ENCODE assay signal across 21 cellular contexts in genomic region chr4:71380721-71381120, GRCh38. TPM values are rescaled to one million over a fixed set of nuclear protein-coding genes. Genes with fewer than 3 reads are reported as not detected.
DNase-seq lines count a peak whose midpoint lies in the region; ATAC-seq, FAIRE-seq and TF ChIP-seq lines count a peak whose summit lies in the region.
"Had no signal": no experiment of that assay in that cellular context is flagged by ENCODE, and none has a peak within 500 bp of the region (broad histone marks: within the 10 kb centered on the region; RNA-seq: fewer than 3 reads in every experiment).

No MANE protein-coding gene starts in this region.

- peaks cover 15% of the 10 kb centered on the region for H3K4me1 ChIP-seq in GM23248 (ENCODE audit: insufficient read depth)
- H3K4me1 ChIP-seq: SJCRH30, upper lobe of right lung had no signal

- H3K9ac ChIP-seq in GM23248: no peak overlapping the region

- 0 out of 2 replicates have a peak, but pooled peaks cover 15% of the 10 kb centered on the region for H3F3A ChIP-seq in GM23248 (ENCODE audit: insufficient read depth)

- H4K20me1 ChIP-seq in GM23248 (ENCODE audit: insufficient read depth): no peaks in the 10 kb centered on the region

- FAIRE-seq in bronchial epithelial cell (lab: Jason Lieb, UNC): no peak
- FAIRE-seq: endometrium had no signal

- H3K9me2 ChIP-seq in GM23248 (ENCODE audit: insufficient read depth): no peaks in the 10 kb centered on the region

- no peak overlapping the region for H3K4me2 ChIP-seq in GM23248 (ENCODE audit: unreplicated experiment)

- TF ChIP-seq CTCF in bronchial epithelial cell (IDR thresholded peaks at IDR 0.05; ENCODE audit: insufficient read depth, low read length, severe bottlenecking): no peak

- no peak overlapping the region for H3K27ac ChIP-seq in GM23248
- H3K27ac ChIP-seq: SJCRH30, upper lobe of right lung had no signal

- ATAC-seq in GM19395 (IDR thresholded peaks at IDR 0.05; ENCODE audit: unreplicated experiment) (no peak), HG02973 (IDR thresholded peaks at IDR 0.05; ENCODE audit: unreplicated experiment) (no peak)
- ATAC-seq: activated CD4-positive, CD25-positive, alpha-beta regulatory T cell treated with anti-CD3 and anti-CD28 coated beads, Interleukin-2, amount 50 U/mL, for 24 hours; stimulated activated naive CD8-positive, alpha-beta T cell treated with anti-CD3 and anti-CD28 coated beads, Interleukin-15, Interleukin-2, amounts not matched to agents 100 U/mL and 50 U/mL, for 24 hours; upper lobe of right lung had no signal

- H3K79me2 ChIP-seq in GM23248 (ENCODE audit: insufficient read depth): no peaks in the 10 kb centered on the region

- H3K27me3 ChIP-seq in GM23248 (replicated peaks; ENCODE audit: insufficient read depth): no peaks in the 10 kb centered on the region
- H3K27me3 ChIP-seq in bronchial epithelial cell (ENCODE audit: control insufficient read depth, insufficient read depth, low read length): no peaks in the 10 kb centered on the region
- H3K27me3 ChIP-seq: SJCRH30, upper lobe of right lung had no signal

- no peaks in the 10 kb centered on the region for H3K9me3 ChIP-seq in GM23248 (ENCODE audit: low read depth)
- H3K9me3 ChIP-seq: SJCRH30, upper lobe of right lung had no signal

- WGBS in GM23248 (ENCODE audit: low coverage in 1 of 2, low lambda C conversion rate in 2 of 2, missing lambda C conversion rate in 2 of 2), 2 experiments: 30 to 52% methylated on average over 1 of the region's 1 CpG

- no peaks in the 10 kb centered on the region for H3K36me3 ChIP-seq in GM23248 (ENCODE audit: low read depth)
- no peaks in the 10 kb centered on the region for H3K36me3 ChIP-seq in bronchial epithelial cell (ENCODE audit: control insufficient read depth, insufficient read depth, low read length)
- H3K36me3 ChIP-seq: SJCRH30, upper lobe of right lung had no signal

- H3K4me3 ChIP-seq in GM23248 (no peak overlapping the region), bronchial epithelial cell (ENCODE audit: low read depth, low read length) (no peak overlapping the region)
- H3K4me3 ChIP-seq: SJCRH30, upper lobe of right lung had no signal

- DNase-seq in ACHN (peak; percentile 31), GM23248 (peak; percentile 69), bronchial epithelial cell (ENCODE audit: low read depth) (peak; percentile 29), kidney tubule cell (ENCODE audit: low spot score) (peak; percentile 55), NCI-H446 (lab: John Stamatoyannopoulos, UW) (no peak), H4 (ENCODE audit: low spot score) (no peak)
- DNase-seq: activated effector memory CD4-positive, alpha-beta T cell treated with anti-CD3 and anti-CD28 coated beads, Interleukin-2, amount 50 U/mL, for 16 hours; amniotic stem cell; immature natural killer cell; NCI-H187; NCI-H526; OCI-M1; retina; SJCRH30; stimulated activated CD4-positive, alpha-beta T cell treated with anti-CD3 and anti-CD28 coated beads, Interleukin-15, amount 100 ng/mL, for 24 hours; stimulated activated naive CD8-positive, alpha-beta T cell treated with anti-CD3 and anti-CD28 coated beads, Interleukin-15, Interleukin-2, amounts not matched to agents 100 U/mL and 50 U/mL, for 24 hours; upper lobe of right lung had no signal

- in situ Hi-C loops in ACHN (cut with HindIII; ENCODE audit: low pct_ligation_motif_present, low pct_unique_long_range_greater_than_20kb, low sequenced_read_pairs) (no loop called here), GM23248 (cut with MboI) (no loop called here)

- no peak overlapping the region for H2AFZ ChIP-seq in GM23248

RNA-seq across cellular contexts. Expression of gene SLC4A4, which starts 41.9 kb away (rescaled TPM):
- 8.1 and 11.5 TPM in 2 replicates for total RNA-seq in GM23248 (2014; rRNA removed; shearing (Covaris generic))
- polyA plus RNA-seq in GM23248 (2016; fragmentation: Nextera tagmentation; extraction: Ambion mirVana): 7.2 and 7.9 TPM in 2 replicates
- total RNA-seq in bronchial epithelial cell: 0.13 and 0.26 TPM in 2 replicates
- total RNA-seq in H4 (2014; rRNA removed; shearing (Covaris generic)): 3.4 and 4.8 TPM in 2 replicates

Comparison
In these comparisons a context has a peak if more than half of its experiments do, and no peak if none do; other contexts are left out.
1. DNase-seq: peak in ACHN (single experiment), GM23248 (single experiment), bronchial epithelial cell (single experiment) and kidney tubule cell (single experiment); none in NCI-H446 (0 of 2) and H4 (single experiment).